ENCODE assay signal across 13 cellular contexts in genomic region chr7:131218727-131219128, GRCh38.
A peak's percentile ranks its signal among the peaks of the same experiment; 100 is the strongest.
DNase-seq lines count a peak whose midpoint lies in the region; ATAC-seq and TF ChIP-seq lines count a peak whose summit lies in the region.
"Had no signal": no experiment of that assay in that cellular context is flagged by ENCODE, and none has a peak within 500 bp of the region (broad histone marks: within the 10 kb centered on the region; RNA-seq: fewer than 3 reads in every experiment).

No MANE protein-coding gene starts in this region.

- WGBS in HUES64 = 88% methylated on average over 3 of the region's 3 CpGs
- 37% methylated on average over 3 of the region's 3 CpGs for WGBS in suprapubic skin

- POLR2A ChIA-PET in activated CD8-positive, alpha-beta T cell treated with anti-CD3 and anti-CD28 coated beads for 36 hours (lab: Charles Lee) = no interaction called here
- POLR2A ChIA-PET in activated CD8-positive, alpha-beta T cell treated with anti-CD3 and anti-CD28 coated beads, Interleukin-2, amount 10 ng/mL, durations not matched to agents 7 days and 5 days (lab: Charles Lee) = no interaction called here

- H3K9me3 ChIP-seq in HUES64 (ENCODE audit: insufficient read depth, low read depth, low read length) (no peaks in the 10 kb centered on the region), suprapubic skin (no peaks in the 10 kb centered on the region), SJCRH30 (replicated peaks) (no peaks in the 10 kb centered on the region)
- H3K9me3 ChIP-seq: A549 had no signal

- peak; percentile 37 for ATAC-seq in activated CD8-positive, alpha-beta T cell treated with anti-CD3 and anti-CD28 coated beads for 36 hours
- ATAC-seq in activated CD8-positive, alpha-beta T cell treated with anti-CD3 and anti-CD28 coated beads, Interleukin-2, amount 10 ng/mL, durations not matched to agents 7 days and 5 days = no peak
- ATAC-seq: A549 had no signal

- H3K4me3 Mint-ChIP-seq in activated CD8-positive, alpha-beta T cell treated with anti-CD3 and anti-CD28 coated beads for 36 hours = no peak overlapping the region
- no peak overlapping the region for H3K4me3 Mint-ChIP-seq in activated CD8-positive, alpha-beta T cell treated with anti-CD3 and anti-CD28 coated beads, Interleukin-2, amount 10 ng/mL, durations not matched to agents 7 days and 5 days
- no peak overlapping the region for H3K4me3 Mint-ChIP-seq in T-helper 2 cell treated with Interferon-gamma antibody and Interleukin-4, amounts not matched to agents 5 μg/mL and 100 μg/mL, for 36 hours
- H3K4me3 Mint-ChIP-seq: type B pancreatic cell had no signal

- no peaks in the 10 kb centered on the region for H3K27me3 ChIP-seq in HUES64 (ENCODE audit: insufficient read depth, low read length)
- H3K27me3 ChIP-seq in suprapubic skin = no peaks in the 10 kb centered on the region
- no peaks in the 10 kb centered on the region for H3K27me3 ChIP-seq in SJCRH30
- H3K27me3 ChIP-seq: cardiac muscle cell had no signal

- TF ChIP-seq POLR2A in suprapubic skin (IDR thresholded peaks at IDR 0.05) = no peak

- no peaks in the 10 kb centered on the region for H3K36me3 Mint-ChIP-seq in activated CD8-positive, alpha-beta T cell treated with anti-CD3 and anti-CD28 coated beads for 36 hours (ENCODE audit: low read depth)
- no peaks in the 10 kb centered on the region for H3K36me3 Mint-ChIP-seq in activated CD8-positive, alpha-beta T cell treated with anti-CD3 and anti-CD28 coated beads, Interleukin-2, amount 10 ng/mL, durations not matched to agents 7 days and 5 days (ENCODE audit: low read depth)
- H3K36me3 Mint-ChIP-seq in T-helper 2 cell treated with Interferon-gamma antibody and Interleukin-4, amounts not matched to agents 5 μg/mL and 100 μg/mL, for 36 hours (ENCODE audit: low read depth) = peaks cover 2% of the 10 kb centered on the region
- H3K36me3 Mint-ChIP-seq: type B pancreatic cell had no signal

- TF ChIP-seq EP300 in suprapubic skin (IDR thresholded peaks at IDR 0.05) = no peak

- H3K36me3 ChIP-seq in HUES64 (ENCODE audit: insufficient read depth, low read length) (no peaks in the 10 kb centered on the region), suprapubic skin (no peaks in the 10 kb centered on the region), SJCRH30 (no peaks in the 10 kb centered on the region)
- H3K36me3 ChIP-seq: cardiac muscle cell had no signal

- H3K9ac ChIP-seq in HUES64 (ENCODE audit: low read depth, low read length) = no peak overlapping the region

- H3K27me3 Mint-ChIP-seq in activated CD8-positive, alpha-beta T cell treated with anti-CD3 and anti-CD28 coated beads for 36 hours = no peaks in the 10 kb centered on the region
- H3K27me3 Mint-ChIP-seq in activated CD8-positive, alpha-beta T cell treated with anti-CD3 and anti-CD28 coated beads, Interleukin-2, amount 10 ng/mL, durations not matched to agents 7 days and 5 days (ENCODE audit: low read depth) = no peaks in the 10 kb centered on the region
- no peaks in the 10 kb centered on the region for H3K27me3 Mint-ChIP-seq in T-helper 2 cell treated with Interferon-gamma antibody and Interleukin-4, amounts not matched to agents 5 μg/mL and 100 μg/mL, for 36 hours (ENCODE audit: low read depth)
- H3K27me3 Mint-ChIP-seq: type B pancreatic cell had no signal

- H3K4me1 ChIP-seq in HUES64 (ENCODE audit: insufficient read depth, low read length) (peaks cover 25% of the 10 kb centered on the region), suprapubic skin (peaks cover 9% of the 10 kb centered on the region), SJCRH30 (no peaks in the 10 kb centered on the region)

- no peaks in the 10 kb centered on the region for H3K9me3 Mint-ChIP-seq in activated CD8-positive, alpha-beta T cell treated with anti-CD3 and anti-CD28 coated beads for 36 hours
- H3K9me3 Mint-ChIP-seq in activated CD8-positive, alpha-beta T cell treated with anti-CD3 and anti-CD28 coated beads, Interleukin-2, amount 10 ng/mL, durations not matched to agents 7 days and 5 days (ENCODE audit: insufficient read depth) = peaks cover 4% of the 10 kb centered on the region
- H3K9me3 Mint-ChIP-seq in T-helper 2 cell treated with Interferon-gamma antibody and Interleukin-4, amounts not matched to agents 5 μg/mL and 100 μg/mL, for 36 hours = peaks cover 7% of the 10 kb centered on the region
- H3K9me3 Mint-ChIP-seq: type B pancreatic cell had no signal

- no peak overlapping the region for H3K4me3 ChIP-seq in HUES64 (ENCODE audit: low read length)
- H3K4me3 ChIP-seq in suprapubic skin = no peak overlapping the region
- no peak overlapping the region for H3K4me3 ChIP-seq in SJCRH30
- H3K4me3 ChIP-seq: A549, cardiac muscle cell had no signal

- H3K27ac ChIP-seq in HUES64 (ENCODE audit: low read depth, low read length) (peak overlapping the region; percentile 87), cingulate gyrus (ENCODE audit: low read depth, low read length) (peak overlapping the region; percentile 94), suprapubic skin (peak overlapping the region; percentile 46), SJCRH30 (no peak overlapping the region)
- H3K27ac ChIP-seq: cardiac muscle cell, RWPE1 had no signal

- no peak for TF ChIP-seq CTCF in activated CD8-positive, alpha-beta T cell treated with anti-CD3 and anti-CD28 coated beads for 36 hours (IDR thresholded peaks at IDR 0.05)
- TF ChIP-seq CTCF in suprapubic skin (IDR thresholded peaks at IDR 0.05) = no peak

- H3K27ac Mint-ChIP-seq in activated CD8-positive, alpha-beta T cell treated with anti-CD3 and anti-CD28 coated beads for 36 hours = no peak overlapping the region
- no peak overlapping the region for H3K27ac Mint-ChIP-seq in activated CD8-positive, alpha-beta T cell treated with anti-CD3 and anti-CD28 coated beads, Interleukin-2, amount 10 ng/mL, durations not matched to agents 7 days and 5 days
- H3K27ac Mint-ChIP-seq in T-helper 2 cell treated with Interferon-gamma antibody and Interleukin-4, amounts not matched to agents 5 μg/mL and 100 μg/mL, for 36 hours = no peak overlapping the region
- H3K27ac Mint-ChIP-seq: type B pancreatic cell had no signal

- no peak for DNase-seq in activated CD8-positive, alpha-beta T cell treated with anti-CD3 and anti-CD28 coated beads for 36 hours
- no peak for DNase-seq in activated CD8-positive, alpha-beta T cell treated with anti-CD3 and anti-CD28 coated beads, Interleukin-2, amount 10 ng/mL, durations not matched to agents 7 days and 5 days
- no peak for DNase-seq in suprapubic skin (ENCODE audit: low spot score in 2 of 2)
- DNase-seq in stimulated activated CD4-positive, alpha-beta T cell treated with anti-CD3 and anti-CD28 coated beads, Interleukin-4, amount 100 ng/mL, for 4 hours = no peak
- no peak for DNase-seq in SJCRH30
- DNase-seq in T-helper 2 cell treated with Interferon-gamma antibody and Interleukin-4, amounts not matched to agents 5 μg/mL and 100 μg/mL, for 36 hours (ENCODE audit: low spot score) = no peak
- DNase-seq: NCI-H1694 had no signal

- intact Hi-C loops in activated CD8-positive, alpha-beta T cell treated with anti-CD3 and anti-CD28 coated beads for 36 hours (cut with micrococcal nuclease) = no loop called here

- CTCF ChIA-PET in activated CD8-positive, alpha-beta T cell treated with anti-CD3 and anti-CD28 coated beads for 36 hours (lab: Charles Lee) = no interaction called here
- CTCF ChIA-PET in activated CD8-positive, alpha-beta T cell treated with anti-CD3 and anti-CD28 coated beads, Interleukin-2, amount 10 ng/mL, durations not matched to agents 7 days and 5 days (lab: Charles Lee) = no interaction called here

- peaks cover 12% of the 10 kb centered on the region for H3K4me1 Mint-ChIP-seq in activated CD8-positive, alpha-beta T cell treated with anti-CD3 and anti-CD28 coated beads for 36 hours (ENCODE audit: low read depth)
- peaks cover 16% of the 10 kb centered on the region for H3K4me1 Mint-ChIP-seq in activated CD8-positive, alpha-beta T cell treated with anti-CD3 and anti-CD28 coated beads, Interleukin-2, amount 10 ng/mL, durations not matched to agents 7 days and 5 days (ENCODE audit: low read depth)
- H3K4me1 Mint-ChIP-seq in T-helper 2 cell treated with Interferon-gamma antibody and Interleukin-4, amounts not matched to agents 5 μg/mL and 100 μg/mL, for 36 hours (ENCODE audit: low read depth) = peaks cover 12% of the 10 kb centered on the region
